21 cellular contexts compared by ENCODE assay signal in the genomic region with DNA sequence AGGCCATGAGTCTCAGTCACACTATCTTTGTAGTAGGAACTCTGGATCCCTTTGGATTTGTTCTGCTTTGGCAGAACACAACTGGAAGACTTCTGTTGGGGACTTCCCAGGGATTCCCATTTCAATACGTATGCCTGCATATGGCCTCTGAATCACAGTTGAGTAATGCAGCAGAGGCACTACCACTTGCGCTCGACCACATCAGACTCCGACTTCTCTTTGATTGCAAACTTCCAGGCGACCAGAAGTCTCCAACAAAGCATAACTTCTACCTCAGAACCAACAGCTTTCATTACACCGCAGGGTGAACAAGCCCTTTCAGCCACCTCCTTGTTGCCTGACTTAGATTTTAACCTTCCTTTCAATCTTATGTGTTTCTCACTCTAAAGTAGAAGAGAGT.
DNase-seq lines count a peak whose midpoint lies in the region; ATAC-seq and TF ChIP-seq lines count a peak whose summit lies in the region.
"Had no signal": no experiment of that assay in that cellular context is flagged by ENCODE, and none has a peak within 500 bp of the region (broad histone marks: within the 10 kb centered on the region; RNA-seq: fewer than 3 reads in every experiment).

No MANE protein-coding gene starts in this region.

- H3K4me3 ChIP-seq in breast epithelium: no peak overlapping the region
- H3K4me3 ChIP-seq in testis: no peak overlapping the region
- H3K4me3 ChIP-seq: GM23248, K562 had no signal

- 86 to 94% methylated on average over 6 of the region's 6 CpGs for WGBS in testis, 2 donors

- no peaks in the 10 kb centered on the region for H3K9me3 ChIP-seq in breast epithelium
- no peaks in the 10 kb centered on the region for H3K9me3 ChIP-seq in testis

- TF ChIP-seq POLR2A in breast epithelium (IDR thresholded peaks at IDR 0.05) (no peak), testis (IDR thresholded peaks at IDR 0.05) (no peak)

- no peaks in the 10 kb centered on the region for H3K9me3 Mint-ChIP-seq in MCF 10A (ENCODE audit: unreplicated experiment)

- no peaks in the 10 kb centered on the region for H3K27me3 Mint-ChIP-seq in MCF 10A (ENCODE audit: insufficient read depth, unreplicated experiment)
- H3K27me3 Mint-ChIP-seq: CD4-positive, alpha-beta memory T cell had no signal

- DNase-seq in MCF 10A (ENCODE audit: unreplicated experiment): peak; percentile 41
- no peak for DNase-seq in breast epithelium (ENCODE audit: low spot score in 2 of 2)
- DNase-seq in RPMI7951 (ENCODE audit: low read depth): peak; percentile 11
- DNase-seq in amniotic stem cell (lab: John Stamatoyannopoulos, UW): no peak
- no peak for DNase-seq in left colon
- no peak for DNase-seq in testis
- DNase-seq: Calu3; CD4-positive, alpha-beta memory T cell; GM23248; MV-4-11; NCI-H1417; NCI-H2029; NCI-H2171; NCI-H446 treated with DMSO at 0.1 percent for 48 hours; NCI-H748 treated with DMSO at 0.1 percent for 48 hours; RPMI8226; SIG-M5 had no signal

- H3K27me3 ChIP-seq in breast epithelium: no peaks in the 10 kb centered on the region
- no peaks in the 10 kb centered on the region for H3K27me3 ChIP-seq in testis

- POLR2A ChIA-PET in MCF 10A (lab: Yijun Ruan, JAX): no interaction called here

- intact Hi-C loops in MCF 10A (cut with micrococcal nuclease) (no loop called here), breast epithelium (cut with DNase I; ENCODE audit: low total_unique reads) (no loop called here), left colon (cut with DNase I, micrococcal nuclease) (no loop called here), testis (cut with DNase I; ENCODE audit: low total_unique reads) (no loop called here)

- no peak overlapping the region for H3K27ac Mint-ChIP-seq in MCF 10A (ENCODE audit: low read depth, unreplicated experiment)
- H3K27ac Mint-ChIP-seq: CD4-positive, alpha-beta memory T cell had no signal

- H3K27ac ChIP-seq in breast epithelium: no peak overlapping the region
- no peak overlapping the region for H3K27ac ChIP-seq in testis
- H3K27ac ChIP-seq: 22Rv1, GM23248 had no signal

- no peak overlapping the region for H3K4me3 Mint-ChIP-seq in MCF 10A (ENCODE audit: unreplicated experiment)
- H3K4me3 Mint-ChIP-seq: CD4-positive, alpha-beta memory T cell had no signal

- BruUV-seq in MCF 10A (replicated peaks; lab: Mats Ljungman, UMichigan): no TSS peak

- ATAC-seq in esophagus mucosa (peak; percentile 37), GM19328 (IDR thresholded peaks at IDR 0.05; ENCODE audit: unreplicated experiment) (no peak), left colon (no peak)
- ATAC-seq: K562 had no signal

- H3K36me3 Mint-ChIP-seq in MCF 10A (ENCODE audit: insufficient read depth, unreplicated experiment): no peaks in the 10 kb centered on the region
- H3K36me3 Mint-ChIP-seq: CD4-positive, alpha-beta memory T cell had no signal

- peaks cover 7% of the 10 kb centered on the region for H3K4me1 Mint-ChIP-seq in MCF 10A (ENCODE audit: insufficient read depth, unreplicated experiment)
- H3K4me1 Mint-ChIP-seq: CD4-positive, alpha-beta memory T cell had no signal

- CTCF ChIA-PET in MCF 10A (lab: Yijun Ruan, JAX): no interaction called here

- no peaks in the 10 kb centered on the region for H3K4me1 ChIP-seq in breast epithelium
- no peaks in the 10 kb centered on the region for H3K4me1 ChIP-seq in testis

- TF ChIP-seq CTCF in MCF 10A (IDR thresholded peaks at IDR 0.05; ENCODE audit: unreplicated experiment) (no peak), breast epithelium (IDR thresholded peaks at IDR 0.05) (no peak), testis (IDR thresholded peaks at IDR 0.05) (no peak)

- H3K36me3 ChIP-seq in breast epithelium: no peaks in the 10 kb centered on the region
- no peaks in the 10 kb centered on the region for H3K36me3 ChIP-seq in testis (ENCODE audit: low read depth, missing control alignments)

Comparison
In these comparisons a context has a peak if more than half of its experiments do, and no peak if none do; other contexts are left out.
1. DNase-seq: peak in MCF 10A (single experiment) and RPMI7951 (single experiment); none in breast epithelium (0 of 2), amniotic stem cell (single experiment), left colon (0 of 2) and testis (single experiment).